30 cellular contexts compared by ENCODE assay signal in genomic region chr3:8865697-8866096, GRCh38.
"Had no signal": no experiment of that assay in that cellular context is flagged by ENCODE, and none has a peak within 500 bp of the region (broad histone marks: within the 10 kb centered on the region; RNA-seq: fewer than 3 reads in every experiment).

No MANE protein-coding gene starts in this region.

- H3K27me3 ChIP-seq: left lung, ovary, right atrium auricular region, sigmoid colon, stomach, testis, thyroid gland, transverse colon, upper lobe of right lung, vagina had no signal

- FAIRE-seq: islet of Langerhans, kidney, small intestine had no signal

- H3K4me3 ChIP-seq: left lung, lower lobe of right lung, ovary, right atrium auricular region, sigmoid colon, stomach, testis, thyroid gland, transverse colon, upper lobe of right lung, vagina had no signal

- H3K4me1 Mint-ChIP-seq: immature natural killer cell, naive B cell, natural killer cell had no signal

- ATAC-seq: left colon; left lung; lower lobe of right lung; natural killer cell; stimulated activated naive B cell treated with anti-CD40 and anti-IgM and Interleukin-4, amounts not matched to agents 10 μg/mL and 1 μg/mL and 100 μg/mL, for 72 hours; stimulated activated naive CD8-positive, alpha-beta T cell treated with anti-CD3 and anti-CD28 coated beads, Interleukin-15, Interleukin-2, amounts not matched to agents 100 U/mL and 50 U/mL, for 24 hours; upper lobe of right lung had no signal

- H3K27ac Mint-ChIP-seq: immature natural killer cell; mesothelial cell of epicardium; natural killer cell; progenitor cell of endocrine pancreas; stimulated activated naive B cell treated with anti-CD40 and anti-IgM and Interleukin-4, amounts not matched to agents 10 μg/mL and 1 μg/mL and 100 μg/mL, for 72 hours had no signal

- H3K4me3 Mint-ChIP-seq: immature natural killer cell; mesothelial cell of epicardium; naive B cell; natural killer cell; nephron progenitor cell; stimulated activated naive B cell treated with anti-CD40 and anti-IgM and Interleukin-4, amounts not matched to agents 10 μg/mL and 1 μg/mL and 100 μg/mL, for 72 hours had no signal

- DNase-seq: hypothalamus; immature natural killer cell; kidney; left colon; left lung; lower lobe of right lung; mammary epithelial cell; mesendoderm; naive B cell; natural killer cell; nephron progenitor cell; ovary; sigmoid colon; small intestine; stimulated activated CD4-positive, alpha-beta T cell treated with anti-CD3 and anti-CD28 coated beads, Interleukin-1b, Interleukin-23, amount 100 ng/mL, for 48 hours; stimulated activated CD4-positive, alpha-beta T cell treated with anti-CD3 and anti-CD28 coated beads, Interleukin-2, amount 100 ng/mL, for 48 hours; stimulated activated CD4-positive, alpha-beta T cell treated with anti-CD3 and anti-CD28 coated beads, Interleukin-4, amount 100 ng/mL, for 4 hours; stimulated activated CD8-positive, alpha-beta memory T cell treated with anti-CD3 and anti-CD28 coated beads, Interleukin-4, amount 100 ng/mL, for 48 hours; stimulated activated naive B cell treated with anti-CD40 and anti-IgM and Interleukin-4, amounts not matched to agents 10 μg/mL and 1 μg/mL and 100 μg/mL, for 72 hours; stimulated activated naive CD8-positive, alpha-beta T cell treated with anti-CD3 and anti-CD28 coated beads, Interleukin-15, Interleukin-2, amounts not matched to agents 100 U/mL and 50 U/mL, for 24 hours; stomach; testis; thyroid gland; transverse colon; upper lobe of right lung had no signal

- H3K9me3 Mint-ChIP-seq: immature natural killer cell, mesothelial cell of epicardium, natural killer cell, nephron progenitor cell had no signal

- H3K9me3 ChIP-seq: left lung, lower lobe of right lung, ovary, right atrium auricular region, sigmoid colon, stomach, testis, thyroid gland, transverse colon, upper lobe of right lung, vagina had no signal

- H3K36me3 ChIP-seq: left lung, lower lobe of right lung, ovary, right atrium auricular region, sigmoid colon, stomach, thyroid gland, transverse colon, upper lobe of right lung, vagina had no signal

- H3K27ac ChIP-seq: left lung, lower lobe of right lung, ovary, right atrium auricular region, sigmoid colon, stomach, testis, thyroid gland, transverse colon, upper lobe of right lung, vagina had no signal

- H3K27me3 Mint-ChIP-seq: naive B cell; progenitor cell of endocrine pancreas; stimulated activated naive B cell treated with anti-CD40 and anti-IgM and Interleukin-4, amounts not matched to agents 10 μg/mL and 1 μg/mL and 100 μg/mL, for 72 hours had no signal

- H3K36me3 Mint-ChIP-seq: natural killer cell had no signal

- H3K4me1 ChIP-seq: left lung, lower lobe of right lung, right atrium auricular region, sigmoid colon, stomach, testis, thyroid gland, transverse colon, upper lobe of right lung, vagina had no signal
